25 cellular contexts compared by ENCODE assay signal in genomic region chr13:76286178-76286577, GRCh38.
DNase-seq lines count a peak whose midpoint lies in the region; ATAC-seq and TF ChIP-seq lines count a peak whose summit lies in the region.
"Had no signal": no experiment of that assay in that cellular context is flagged by ENCODE, and none has a peak within 500 bp of the region (broad histone marks: within the 10 kb centered on the region; RNA-seq: fewer than 3 reads in every experiment).

No MANE protein-coding gene starts in this region.

- H3K4me3 ChIP-seq in AG10803 (ENCODE audit: low read length) (no peak overlapping the region), adipocyte (ENCODE audit: low read length) (peak overlapping the region; percentile 32), fibroblast of mammary gland (ENCODE audit: control insufficient read depth, low read depth, low read length) (no peak overlapping the region)
- H3K4me3 ChIP-seq: heart left ventricle, MG63 had no signal

- peak overlapping the region; percentile 78 for H3K9ac ChIP-seq in adipocyte (ENCODE audit: low read length)

- TF ChIP-seq CTCF in AG10803 (conservative IDR thresholded peaks at IDR 0.05; ENCODE audit: low read length) = no peak
- TF ChIP-seq CTCF in fibroblast of mammary gland (conservative IDR thresholded peaks at IDR 0.05; ENCODE audit: control insufficient read depth, insufficient read depth, low read depth, low read length) = no peak
- TF ChIP-seq CTCF in osteocyte (IDR thresholded peaks at IDR 0.05) = no peak

- peaks cover 30% of the 10 kb centered on the region for H3K4me1 ChIP-seq in adipocyte (ENCODE audit: control insufficient read depth, insufficient read depth, low read length)

- no peaks in the 10 kb centered on the region for H3K9me3 ChIP-seq in adipocyte (ENCODE audit: control insufficient read depth, low read length)
- H3K9me3 ChIP-seq: MG63, neutrophil had no signal

- H3K4me3 Mint-ChIP-seq in osteocyte (ENCODE audit: unreplicated experiment) = no peak overlapping the region
- H3K4me3 Mint-ChIP-seq: activated CD4-positive, alpha-beta memory T cell treated with anti-CD3 and anti-CD28 coated beads, Interleukin-2, amount 10 ng/mL, durations not matched to agents 7 days and 5 days; activated naive CD8-positive, alpha-beta T cell; activated T-cell treated with anti-CD3 and anti-CD28 coated beads, Interleukin-2, amount 50 U/mL, for 4 hours; B cell; immature natural killer cell; mesothelial cell of epicardium; stimulated activated naive CD8-positive, alpha-beta T cell treated with anti-CD3 and anti-CD28 coated beads, Interleukin-15, amount 100 ng/mL, for 72 hours had no signal

- DNase-seq in AG10803 (ENCODE audit: low read depth) (peak; percentile 63), adipocyte (ENCODE audit: low read depth) (peak; percentile 76), fibroblast of mammary gland (ENCODE audit: low read depth) (peak; percentile 62), osteocyte (ENCODE audit: extremely low spot score, unreplicated experiment) (no peak), globus pallidus (ENCODE audit: low spot score) (no peak), NCI-H2171 (lab: John Stamatoyannopoulos, UW) (no peak), Right ventricle myocardium superior (no peak), HUDEP-2 (lab: John Stamatoyannopoulos, UW; ENCODE audit: unreplicated experiment in 76 of 76) (no peak)
- DNase-seq: activated CD4-positive, alpha-beta memory T cell treated with anti-CD3 and anti-CD28 coated beads, Interleukin-2, amount 10 ng/mL, durations not matched to agents 7 days and 5 days; activated T-cell treated with anti-CD3 and anti-CD28 coated beads, Interleukin-2, amount 50 U/mL, for 4 hours; heart left ventricle; immature natural killer cell; MG63; NCI-H1930; NCI-H524; right cardiac atrium; stimulated activated CD4-positive, alpha-beta T cell treated with anti-CD3 and anti-CD28 coated beads, Interleukin-1b, Interleukin-23, amount 100 ng/mL, for 48 hours; stimulated activated naive CD8-positive, alpha-beta T cell treated with anti-CD3 and anti-CD28 coated beads, Interleukin-15, amount 100 ng/mL, for 72 hours; T-helper 1 cell; WERI-Rb-1 had no signal

- peak overlapping the region; percentile 54 for H3K27ac Mint-ChIP-seq in osteocyte (ENCODE audit: unreplicated experiment)
- H3K27ac Mint-ChIP-seq: activated CD4-positive, alpha-beta memory T cell treated with anti-CD3 and anti-CD28 coated beads, Interleukin-2, amount 10 ng/mL, durations not matched to agents 7 days and 5 days; activated naive CD8-positive, alpha-beta T cell; B cell; immature natural killer cell; mesothelial cell of epicardium; stimulated activated naive CD8-positive, alpha-beta T cell treated with anti-CD3 and anti-CD28 coated beads, Interleukin-15, amount 100 ng/mL, for 72 hours had no signal

- no peaks in the 10 kb centered on the region for H3K36me3 Mint-ChIP-seq in osteocyte (ENCODE audit: unreplicated experiment)
- H3K36me3 Mint-ChIP-seq: activated naive CD8-positive, alpha-beta T cell; immature natural killer cell; mesothelial cell of epicardium had no signal

- peaks cover 7% of the 10 kb centered on the region for H3K27me3 Mint-ChIP-seq in osteocyte (ENCODE audit: unreplicated experiment)
- H3K27me3 Mint-ChIP-seq: activated CD4-positive, alpha-beta memory T cell treated with anti-CD3 and anti-CD28 coated beads, Interleukin-2, amount 10 ng/mL, durations not matched to agents 7 days and 5 days; activated naive CD8-positive, alpha-beta T cell; B cell; stimulated activated naive CD8-positive, alpha-beta T cell treated with anti-CD3 and anti-CD28 coated beads, Interleukin-15, amount 100 ng/mL, for 72 hours had no signal

- intact Hi-C loops in Right ventricle myocardium superior (cut with DNase I) = no loop called here

- H3K36me3 ChIP-seq in adipocyte (ENCODE audit: control insufficient read depth, insufficient read depth, low read length, severe bottlenecking) = no peaks in the 10 kb centered on the region
- H3K36me3 ChIP-seq: heart left ventricle, MG63, neutrophil, WERI-Rb-1 had no signal

- no peak for ATAC-seq in Right ventricle myocardium superior (ENCODE audit: poor library complexity)
- ATAC-seq: activated T-cell treated with anti-CD3 and anti-CD28 coated beads, Interleukin-2, amount 50 U/mL, for 4 hours; right cardiac atrium; Right ventricle myocardium inferior; stimulated activated naive CD8-positive, alpha-beta T cell treated with anti-CD3 and anti-CD28 coated beads, Interleukin-15, amount 100 ng/mL, for 72 hours had no signal

- H3K4me1 Mint-ChIP-seq in osteocyte (ENCODE audit: unreplicated experiment) = peaks cover 17% of the 10 kb centered on the region
- H3K4me1 Mint-ChIP-seq: activated CD4-positive, alpha-beta memory T cell treated with anti-CD3 and anti-CD28 coated beads, Interleukin-2, amount 10 ng/mL, durations not matched to agents 7 days and 5 days; B cell; immature natural killer cell; stimulated activated naive CD8-positive, alpha-beta T cell treated with anti-CD3 and anti-CD28 coated beads, Interleukin-15, amount 100 ng/mL, for 72 hours had no signal

- H3K9me3 Mint-ChIP-seq in osteocyte (ENCODE audit: unreplicated experiment) = peaks cover 8% of the 10 kb centered on the region
- H3K9me3 Mint-ChIP-seq: activated CD4-positive, alpha-beta memory T cell treated with anti-CD3 and anti-CD28 coated beads, Interleukin-2, amount 10 ng/mL, durations not matched to agents 7 days and 5 days; activated T-cell treated with anti-CD3 and anti-CD28 coated beads, Interleukin-2, amount 50 U/mL, for 4 hours; stimulated activated naive CD8-positive, alpha-beta T cell treated with anti-CD3 and anti-CD28 coated beads, Interleukin-15, amount 100 ng/mL, for 72 hours had no signal

- no peaks in the 10 kb centered on the region for H3K27me3 ChIP-seq in adipocyte (replicated peaks; ENCODE audit: control insufficient read depth, insufficient read depth, low read length)
- H3K27me3 ChIP-seq: heart left ventricle, MG63, neutrophil had no signal

Comparison
In these comparisons a context has a peak if more than half of its experiments do, and no peak if none do; other contexts are left out.
1. DNase-seq: peak in AG10803 (single experiment), adipocyte (single experiment) and fibroblast of mammary gland (single experiment); none in osteocyte (single experiment), globus pallidus (single experiment), NCI-H2171 (single experiment), Right ventricle myocardium superior (single experiment) and HUDEP-2 (0 of 76).